21 cellular contexts compared by ENCODE assay signal in genomic region chr6:169904051-169904922, GRCh38.
A peak's percentile ranks its signal among the peaks of the same experiment; 100 is the strongest.
DNase-seq lines count a peak whose midpoint lies in the region; ATAC-seq and TF ChIP-seq lines count a peak whose summit lies in the region.
"Had no signal": no experiment of that assay in that cellular context is flagged by ENCODE, and none has a peak within 500 bp of the region (broad histone marks: within the 10 kb centered on the region; RNA-seq: fewer than 3 reads in every experiment).

No MANE protein-coding gene starts in this region.

- ATAC-seq in heart right ventricle (no peak), right lobe of liver (peak; percentile 63 to 79 (median 64)), GM21515 (IDR thresholded peaks at IDR 0.05; ENCODE audit: unreplicated experiment) (no peak), HG02759 (IDR thresholded peaks at IDR 0.05; ENCODE audit: unreplicated experiment) (no peak), HG03439 (IDR thresholded peaks at IDR 0.05; ENCODE audit: unreplicated experiment) (no peak)

- H3K36me3 ChIP-seq in left ventricle myocardium inferior (no peaks in the 10 kb centered on the region), heart right ventricle (no peaks in the 10 kb centered on the region), right lobe of liver (no peaks in the 10 kb centered on the region)

- no peak for DNase-seq in left ventricle myocardium inferior
- DNase-seq in heart right ventricle, result no peak
- DNase-seq in dermis microvascular lymphatic vessel endothelial cell (ENCODE audit: low read depth in 2 of 2), result peak; percentile 37 to 73
- DNase-seq in right lobe of liver, result peak; percentile 66 to 86 (median 85)
- no peak for DNase-seq in mesothelial cell of epicardium (ENCODE audit: low spot score in 2 of 2, unreplicated experiment in 2 of 2)
- DNase-seq: DMS79, GOT3, HCEC 1CT, Karpas-422, NCI-H2081, NCI-H2171, NCI-H345, NCI-H82, SW 1271 had no signal

- 90 to 94% methylated on average over 18 of the region's 18 CpGs for WGBS in heart right ventricle, 2 donors
- WGBS in right lobe of liver (ENCODE audit: insufficient coverage, low coverage, low lambda C conversion rate, missing lambda C conversion rate), result 67% methylated on average over 16 of the region's 18 CpGs

- peaks cover 2% of the 10 kb centered on the region for H3K27me3 Mint-ChIP-seq in mesothelial cell of epicardium (ENCODE audit: low read depth)

- H3K27ac Mint-ChIP-seq in mesothelial cell of epicardium, result no peak overlapping the region
- H3K27ac Mint-ChIP-seq: IgD-negative memory B cell had no signal

- no peak overlapping the region for H3K4me3 Mint-ChIP-seq in mesothelial cell of epicardium
- H3K4me3 Mint-ChIP-seq: CD14-positive monocyte had no signal

- H3K27me3 ChIP-seq in left ventricle myocardium inferior (ENCODE audit: low read depth), result peaks cover 6% of the 10 kb centered on the region
- peaks cover 0 to 11% (median 0%) of the 10 kb centered on the region in 7 donors for H3K27me3 ChIP-seq in heart right ventricle
- no peaks in the 10 kb centered on the region for H3K27me3 ChIP-seq in right lobe of liver

- H3K9me3 ChIP-seq in left ventricle myocardium inferior (replicated peaks) (no peaks in the 10 kb centered on the region), heart right ventricle (no peaks in the 10 kb centered on the region), right lobe of liver (no peaks in the 10 kb centered on the region)

- intact Hi-C loops in left ventricle myocardium inferior (cut with micrococcal nuclease) (no loop called here), heart right ventricle (cut with DNase I) (no loop called here), right lobe of liver (cut with DNase I) (no loop called here)

- no peak for TF ChIP-seq POLR2A in right lobe of liver (IDR thresholded peaks at IDR 0.05)

- no peak overlapping the region for H3K4me3 ChIP-seq in left ventricle myocardium inferior
- no peak overlapping the region for H3K4me3 ChIP-seq in heart right ventricle
- H3K4me3 ChIP-seq in right lobe of liver, result no peak overlapping the region
- H3K4me3 ChIP-seq: SK-N-MC had no signal

- H3K4me1 ChIP-seq in left ventricle myocardium inferior, result peaks cover 45% of the 10 kb centered on the region
- peaks cover 4 to 45% (median 28%) of the 10 kb centered on the region in 9 donors for H3K4me1 ChIP-seq in heart right ventricle
- peaks cover 0 to 24% (median 17%) of the 10 kb centered on the region in 4 donors for H3K4me1 ChIP-seq in right lobe of liver

- TF ChIP-seq CTCF in left ventricle myocardium inferior (IDR thresholded peaks at IDR 0.05; ENCODE audit: borderline replicate concordance) (no peak), heart right ventricle (IDR thresholded peaks at IDR 0.05) (no peak), right lobe of liver (IDR thresholded peaks at IDR 0.05) (no peak), mesothelial cell of epicardium (IDR thresholded peaks at IDR 0.05; ENCODE audit: unreplicated experiment) (no peak)

- H3K27ac ChIP-seq in left ventricle myocardium inferior (replicated peaks), result peak overlapping the region; percentile 27
- peak overlapping the region in 1 of 10 donors; percentile 22 for H3K27ac ChIP-seq in heart right ventricle
- H3K27ac ChIP-seq in right lobe of liver, result peak overlapping the region; percentile 76 to 80 (median 78)
- H3K27ac ChIP-seq: 22Rv1, SK-N-MC had no signal

- no peaks in the 10 kb centered on the region for H3K9me3 Mint-ChIP-seq in mesothelial cell of epicardium
- H3K9me3 Mint-ChIP-seq: IgD-negative memory B cell had no signal

- H3K36me3 Mint-ChIP-seq in mesothelial cell of epicardium, result no peaks in the 10 kb centered on the region
- H3K36me3 Mint-ChIP-seq: CD14-positive monocyte, IgD-negative memory B cell had no signal

- no peaks in the 10 kb centered on the region for H3K4me1 Mint-ChIP-seq in mesothelial cell of epicardium
- H3K4me1 Mint-ChIP-seq: CD14-positive monocyte, IgD-negative memory B cell had no signal

Comparison
In these comparisons a context has a peak if more than half of its experiments do, and no peak if none do; other contexts are left out.
1. DNase-seq: peak in dermis microvascular lymphatic vessel endothelial cell (2 of 2) and right lobe of liver (3 of 3); none in left ventricle myocardium inferior (single experiment), heart right ventricle (0 of 2) and mesothelial cell of epicardium (0 of 2).
2. ATAC-seq: peak in right lobe of liver (4 of 4); none in heart right ventricle (0 of 8), GM21515 (single experiment), HG02759 (single experiment) and HG03439 (single experiment).